12 cellular contexts compared by ENCODE assay signal in genomic region chr5:129899454-129899853, GRCh38. TPM values are rescaled to one million over a fixed set of nuclear protein-coding genes. Genes with fewer than 3 reads are reported as not detected.
DNase-seq lines count a peak whose midpoint lies in the region; ATAC-seq and TF ChIP-seq lines count a peak whose summit lies in the region.
"Had no signal": no experiment of that assay in that cellular context is flagged by ENCODE, and none has a peak within 500 bp of the region (broad histone marks: within the 10 kb centered on the region; RNA-seq: fewer than 3 reads in every experiment).

No MANE protein-coding gene starts in this region.

- no peak for ATAC-seq in GM19397 (IDR thresholded peaks at IDR 0.05; ENCODE audit: unreplicated experiment)
- ATAC-seq: naive thymus-derived CD8-positive, alpha-beta T cell had no signal

- no peaks in the 10 kb centered on the region for H3K79me2 ChIP-seq in MM.1S (ENCODE audit: low read length)

- H3K4me3 ChIP-seq in BE2C (ENCODE audit: low read depth, low read length) (no peak overlapping the region), MM.1S (ENCODE audit: low read length) (no peak overlapping the region), cardiac fibroblast (replicated peaks in 1 of 2; ENCODE audit: low read depth in 2 of 2, low read length in 2 of 2) (no peak overlapping the region)

- in situ Hi-C loops in G401 (cut with HindIII; ENCODE audit: low sequenced_read_pairs) = no loop called here

- no peaks in the 10 kb centered on the region for H3K4me1 ChIP-seq in BE2C
- no peaks in the 10 kb centered on the region for H3K4me1 ChIP-seq in MM.1S (ENCODE audit: low read length)

- H3F3A ChIP-seq in MM.1S (ENCODE audit: insufficient read depth, low read length) = no peaks in the 10 kb centered on the region

- H3K27ac ChIP-seq in MM.1S (ENCODE audit: low read length) = no peak overlapping the region
- H3K27ac ChIP-seq: epithelial cell of prostate had no signal

- H3K9me3 ChIP-seq in BE2C (no peaks in the 10 kb centered on the region), MM.1S (replicated peaks; ENCODE audit: insufficient read depth, low read length) (no peaks in the 10 kb centered on the region)

- H3K27me3 ChIP-seq in BE2C = peaks cover 53% of the 10 kb centered on the region
- no peaks in the 10 kb centered on the region for H3K27me3 ChIP-seq in MM.1S (replicated peaks; ENCODE audit: insufficient read depth, low read length)

- no peak overlapping the region for H3K9ac ChIP-seq in MM.1S (ENCODE audit: low read length)

- no peak overlapping the region for H2AFZ ChIP-seq in MM.1S (ENCODE audit: low read length)

- no peak overlapping the region for H3K4me2 ChIP-seq in MM.1S (ENCODE audit: low read depth, low read length)

- peak; percentile 18; the same call in 1 of the 2 replicates for TF ChIP-seq CTCF in BE2C (IDR thresholded peaks at IDR 0.05; ENCODE audit: low read depth, low read length)
- TF ChIP-seq CTCF in MM.1S (IDR thresholded peaks at IDR 0.05; ENCODE audit: low read length) = peak; percentile 40
- peak; percentile 22 for TF ChIP-seq CTCF in cardiac fibroblast (IDR thresholded peaks at IDR 0.05; ENCODE audit: low read depth, low read length)

- H4K20me1 ChIP-seq in MM.1S (ENCODE audit: insufficient read depth, low read length) = no peaks in the 10 kb centered on the region

- H3K36me3 ChIP-seq in BE2C (no peaks in the 10 kb centered on the region), MM.1S (replicated peaks; ENCODE audit: insufficient read depth, low read length) (no peaks in the 10 kb centered on the region)

- DNase-seq in BE2C (no peak), MM.1S (peak; percentile 31), cardiac fibroblast (ENCODE audit: low read depth in 2 of 2) (peak; percentile 61 to 68), medulla oblongata (ENCODE audit: extremely low spot score) (peak; percentile 23), GM19238 (ENCODE audit: insufficient read length, low spot score) (no peak), HPDE6-E6E7 (ENCODE audit: extremely low spot score) (no peak), G401 (ENCODE audit: low spot score) (no peak)
- DNase-seq: naive thymus-derived CD8-positive, alpha-beta T cell; NCI-H1436; T-helper 2 cell had no signal

- no peaks in the 10 kb centered on the region for H3K9me2 ChIP-seq in MM.1S (replicated peaks; ENCODE audit: insufficient read depth, low read length)

RNA-seq across cellular contexts. Expression of gene CHSY3, which starts 4.8 kb away (rescaled TPM):
- polyA plus RNA-seq in BE2C (2012; ENCODE audit: insufficient read depth, insufficient read length, low read depth) = not detected
- total RNA-seq in G401 (2014; rRNA removed; shearing (Covaris generic)) = 0.06 TPM in 1 of 2 replicates, not detected in the other
- total RNA-seq: naive thymus-derived CD8-positive, alpha-beta T cell had no signal

Comparison
In these comparisons a context has a peak if more than half of its experiments do, and no peak if none do; other contexts are left out.
1. DNase-seq: peak in MM.1S (single experiment), cardiac fibroblast (2 of 2) and medulla oblongata (single experiment); none in BE2C (single experiment), GM19238 (single experiment), HPDE6-E6E7 (single experiment) and G401 (single experiment).
2. Peak in every context shown above with its lines, with median percentiles within 50 percentile points of each other: CTCF ChIP-seq.